In the genomic region with DNA sequence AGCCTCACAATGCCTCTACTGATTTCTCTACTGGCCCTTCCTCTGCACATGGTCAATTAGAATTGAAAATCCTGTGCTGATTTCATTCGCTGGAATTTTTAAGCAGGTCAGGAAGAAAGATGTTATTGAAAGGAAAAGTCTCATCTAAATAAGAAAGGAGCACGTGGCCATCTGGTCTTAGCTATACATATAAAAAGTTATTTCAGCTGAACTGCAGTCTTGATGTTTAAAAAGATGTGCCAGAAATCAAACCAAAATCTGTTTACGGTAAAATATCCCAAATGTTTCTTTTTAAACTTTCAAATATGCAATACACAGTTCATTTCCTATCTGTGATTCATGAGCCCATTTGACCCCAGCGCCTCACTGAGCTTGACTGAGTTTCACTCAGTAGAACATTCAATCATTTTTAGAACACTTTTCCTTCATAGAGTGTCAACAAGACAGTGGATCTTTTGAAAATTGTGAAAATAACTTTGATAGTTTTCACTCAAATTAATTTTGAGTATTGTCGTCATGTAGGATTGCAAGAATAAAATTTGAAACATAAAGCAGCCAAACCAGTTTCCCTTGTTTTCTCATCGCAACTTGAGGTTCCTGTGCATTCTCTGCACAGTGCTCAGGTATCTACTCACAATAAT, we compare ENCODE assay signal across 9 cellular contexts.
DNase-seq lines count a peak whose midpoint lies in the region; ATAC-seq and TF ChIP-seq lines count a peak whose summit lies in the region.
"Had no signal": no experiment of that assay in that cellular context is flagged by ENCODE, and none has a peak within 500 bp of the region (broad histone marks: within the 10 kb centered on the region; RNA-seq: fewer than 3 reads in every experiment).

No MANE protein-coding gene starts in this region.

- H3K4me1 ChIP-seq in H9 (ENCODE audit: insufficient read depth, low read length): peaks cover 2% of the 10 kb centered on the region; the same call in 1 of the 2 replicates

- H3K14ac ChIP-seq in H9 (ENCODE audit: insufficient read depth, low read length): no peak overlapping the region

- no peak overlapping the region for H3K4me2 ChIP-seq in H9 (ENCODE audit: insufficient read depth, insufficient read length, low read length)

- no peaks in the 10 kb centered on the region for H3K9me3 ChIP-seq in H9 (ENCODE audit: control insufficient read depth, low read depth, low read length)

- no peak overlapping the region for H4K91ac ChIP-seq in H9 (ENCODE audit: insufficient read length, low read depth, low read length)

- H4K8ac ChIP-seq in H9 (replicated peaks; ENCODE audit: insufficient read length, low read depth, low read length): no peak overlapping the region

- no peak overlapping the region for H2BK120ac ChIP-seq in H9 (ENCODE audit: low read depth, low read length, poor library complexity, severe bottlenecking)

- WGBS in H9 (ENCODE audit: extremely low coverage, insufficient read length, low lambda C conversion rate): no CpG with 5 or more reads among the region's 6 CpGs

- H3K9me3 Mint-ChIP-seq in naive B cell: no peaks in the 10 kb centered on the region
- no peaks in the 10 kb centered on the region for H3K9me3 Mint-ChIP-seq in H9

- H2BK12ac ChIP-seq in H9 (ENCODE audit: insufficient read length, low read depth, low read length): no peak overlapping the region

- DNase-seq in DMS53 treated with DMSO at 0.1 percent for 48 hours (lab: John Stamatoyannopoulos, UW; ENCODE audit: unreplicated experiment) (peak; percentile 81), NAMALWA (ENCODE audit: low spot score) (peak; percentile 51), astrocyte of the cerebellum (ENCODE audit: low read depth) (no peak), naive B cell (no peak), H9 (no peak), NCI-H187 (lab: John Stamatoyannopoulos, UW) (no peak), AML-193 (lab: John Stamatoyannopoulos, UW) (no peak)
- DNase-seq: effector CD8-positive, alpha-beta T cell had no signal

- no peaks in the 10 kb centered on the region for H3K27me3 ChIP-seq in H9 (ENCODE audit: insufficient read depth, low read length)

- H2BK15ac ChIP-seq in H9 (ENCODE audit: low read depth, low read length): no peak overlapping the region

- H3T11ph ChIP-seq in H9 (ENCODE audit: low read length): no peak overlapping the region

- peak overlapping the region; percentile 71 to 87 (median 83) for H3K4me3 Mint-ChIP-seq in naive B cell
- H3K4me3 Mint-ChIP-seq in H9: no peak overlapping the region

- H3K27ac Mint-ChIP-seq in naive B cell (peak overlapping the region; percentile 63 to 88 (median 82)), H9 (no peak overlapping the region)

- H3K9ac ChIP-seq in H9 (ENCODE audit: extremely low read depth, insufficient read length, low read length): no peak overlapping the region

- H3K36me3 Mint-ChIP-seq in naive B cell (no peaks in the 10 kb centered on the region), H9 (ENCODE audit: insufficient read depth in 1 of 3, low read depth in 3 of 3) (no peaks in the 10 kb centered on the region)

- H3K27ac ChIP-seq in H9 (ENCODE audit: insufficient read length, low read depth, low read length): no peak overlapping the region

- in situ Hi-C loops in astrocyte of the cerebellum (cut with HindIII; ENCODE audit: low sequenced_read_pairs): no loop called here

- no peak overlapping the region for H4K5ac ChIP-seq in H9 (ENCODE audit: insufficient read length, low read depth, low read length)

- no peak overlapping the region for H2BK5ac ChIP-seq in H9 (ENCODE audit: insufficient read length, low read length)

- H3K27me3 Mint-ChIP-seq in naive B cell: no peaks in the 10 kb centered on the region
- no peaks in the 10 kb centered on the region for H3K27me3 Mint-ChIP-seq in H9 (ENCODE audit: low read depth)

- H3K4me3 ChIP-seq in astrocyte of the cerebellum (ENCODE audit: low read depth, low read length): peak overlapping the region; percentile 34

- no peak overlapping the region for H2AFZ ChIP-seq in H9 (ENCODE audit: low read length)

- H2AK5ac ChIP-seq in H9 (ENCODE audit: insufficient read length, low read length): no peak overlapping the region

- no peak overlapping the region for H3K56ac ChIP-seq in H9 (ENCODE audit: insufficient read length, low read depth, low read length)

- H3K4me1 Mint-ChIP-seq in naive B cell (peaks cover 23 to 40% (median 35%) of the 10 kb centered on the region in 3 donors), H9 (peaks cover 11 to 21% of the 10 kb centered on the region in 2 experiments)

- no peak for ATAC-seq in naive B cell (ENCODE audit: low read depth in 2 of 2)
- ATAC-seq in HG03025 (IDR thresholded peaks at IDR 0.05; ENCODE audit: low FRiP score, unreplicated experiment): no peak

- TF ChIP-seq CTCF in astrocyte of the cerebellum (IDR thresholded peaks at IDR 0.05; ENCODE audit: low read depth, low read length, missing control alignments) (no peak), H9 (conservative IDR thresholded peaks at IDR 0.05) (no peak)

- no peaks in the 10 kb centered on the region for H3K79me1 ChIP-seq in H9 (ENCODE audit: insufficient read depth, low read depth, low read length, poor library complexity, severe bottlenecking)

- H2BK20ac ChIP-seq in H9 (ENCODE audit: low read depth, low read length, poor library complexity, severe bottlenecking): no peak overlapping the region

- no peak overlapping the region for H3K18ac ChIP-seq in H9 (ENCODE audit: insufficient read length, low read depth, low read length)

- H3K4ac ChIP-seq in H9 (ENCODE audit: low read depth, low read length): no peak overlapping the region

- no peak overlapping the region for H3K23ac ChIP-seq in H9 (ENCODE audit: insufficient read length, low read depth, low read length)

- H3K79me2 ChIP-seq in H9 (ENCODE audit: insufficient read depth, low read length): no peaks in the 10 kb centered on the region

- H4K20me1 ChIP-seq in H9 (ENCODE audit: control insufficient read depth, insufficient read depth, insufficient read length): no peaks in the 10 kb centered on the region

- no peaks in the 10 kb centered on the region for H3K23me2 ChIP-seq in H9 (ENCODE audit: insufficient read length, low read depth, low read length, poor library complexity, severe bottlenecking)

Comparison
In these comparisons a context has a peak if more than half of its experiments do, and no peak if none do; other contexts are left out.
1. DNase-seq: peak in DMS53 treated with DMSO at 0.1 percent for 48 hours (single experiment) and NAMALWA (single experiment); none in astrocyte of the cerebellum (single experiment), naive B cell (single experiment), H9 (single experiment), NCI-H187 (0 of 2) and AML-193 (0 of 2).
2. H3K27ac Mint-ChIP-seq: peak in naive B cell (6 of 6); none in H9 (0 of 3).
3. H3K4me3 Mint-ChIP-seq: peak in naive B cell (8 of 8); none in H9 (0 of 2).